Comparison of ENCODE assay signal across 17 cellular contexts in genomic region chr6:14656676-14657075, GRCh38.
DNase-seq lines count a peak whose midpoint lies in the region; ATAC-seq and TF ChIP-seq lines count a peak whose summit lies in the region.
"Had no signal": no experiment of that assay in that cellular context is flagged by ENCODE, and none has a peak within 500 bp of the region (broad histone marks: within the 10 kb centered on the region; RNA-seq: fewer than 3 reads in every experiment).

No MANE protein-coding gene starts in this region.

- intact Hi-C loops in CD8-positive, alpha-beta T cell (cut with DNase I, micrococcal nuclease): loop anchor here in 1 of 2 experiments (10.0 kb wide), 1 partner anchor 442 kb away; no protein-coding TSS in a partner anchor
- intact Hi-C loops in naive thymus-derived CD4-positive, alpha-beta T cell (cut with micrococcal nuclease): loop anchor here in 1 of 2 donors (1.0 to 5.0 kb wide), 2 partner anchors 21 to 204 kb away; no protein-coding TSS in a partner anchor
- intact Hi-C loops in MCF 10A (cut with micrococcal nuclease): no loop called here

- peak overlapping the region; percentile 67 for H3K4me2 ChIP-seq in MM.1S (ENCODE audit: low read depth, low read length)

- H3K4me3 Mint-ChIP-seq in CD8-positive, alpha-beta T cell: no peak overlapping the region
- H3K4me3 Mint-ChIP-seq in T-cell (no peak overlapping the region), MCF 10A (ENCODE audit: unreplicated experiment) (no peak overlapping the region)
- H3K4me3 Mint-ChIP-seq in naive thymus-derived CD4-positive, alpha-beta T cell: peak overlapping the region in 4 of 10 donors; percentile 12 to 51 (median 28)
- H3K4me3 Mint-ChIP-seq: T-helper 1 cell treated with Interleukin-12 subunit alpha and Interleukin-12 subunit beta and Interleukin-4 antibody, amounts not matched to agents 30 μg/mL and 1 μg/mL, for 36 hours had no signal

- no peaks in the 10 kb centered on the region for H3K36me3 Mint-ChIP-seq in CD8-positive, alpha-beta T cell
- no peaks in the 10 kb centered on the region for H3K36me3 Mint-ChIP-seq in T-cell
- peaks cover 0 to 10% (median 0%) of the 10 kb centered on the region in 5 donors for H3K36me3 Mint-ChIP-seq in naive thymus-derived CD4-positive, alpha-beta T cell
- H3K36me3 Mint-ChIP-seq in MCF 10A (ENCODE audit: insufficient read depth, unreplicated experiment): no peaks in the 10 kb centered on the region
- H3K36me3 Mint-ChIP-seq: CD8-positive, alpha-beta memory T cell had no signal

- no peaks in the 10 kb centered on the region for H3K27me3 Mint-ChIP-seq in CD8-positive, alpha-beta T cell (ENCODE audit: low read depth)
- H3K27me3 Mint-ChIP-seq in T-cell (no peaks in the 10 kb centered on the region), MCF 10A (ENCODE audit: insufficient read depth, unreplicated experiment) (no peaks in the 10 kb centered on the region)
- H3K27me3 Mint-ChIP-seq in naive thymus-derived CD4-positive, alpha-beta T cell: peaks cover 0 to 23% (median 0%) of the 10 kb centered on the region in 5 donors
- H3K27me3 Mint-ChIP-seq: progenitor cell of endocrine pancreas had no signal

- H3K9me2 ChIP-seq in MM.1S (replicated peaks; ENCODE audit: insufficient read depth, low read length): no peaks in the 10 kb centered on the region

- peak overlapping the region; percentile 58; the same call in 1 of the 2 replicates for H2AFZ ChIP-seq in MM.1S (ENCODE audit: low read length)

- H4K20me1 ChIP-seq in MM.1S (ENCODE audit: insufficient read depth, low read length): no peaks in the 10 kb centered on the region

- peaks cover 20% of the 10 kb centered on the region for H3K4me1 ChIP-seq in CD8-positive, alpha-beta T cell (ENCODE audit: insufficient read depth, low read length)
- H3K4me1 ChIP-seq in MM.1S (ENCODE audit: low read length): peaks cover 72% of the 10 kb centered on the region
- peaks cover 0 to 36% of the 10 kb centered on the region in 2 donors for H3K4me1 ChIP-seq in naive thymus-derived CD4-positive, alpha-beta T cell (ENCODE audit: control insufficient read depth in 2 of 2, insufficient read depth in 2 of 2, low read length in 2 of 2)
- H3K4me1 ChIP-seq: breast epithelium, HAP-1 had no signal

- ATAC-seq in CD8-positive, alpha-beta T cell: no peak
- ATAC-seq in T-cell (replicated peaks in 1 of 4): no peak
- no peak for ATAC-seq in naive thymus-derived CD4-positive, alpha-beta T cell
- ATAC-seq in activated CD4-positive, CD25-positive, alpha-beta regulatory T cell treated with anti-CD3 and anti-CD28 coated beads, Interleukin-2, amount 50 U/mL, for 24 hours: no peak
- ATAC-seq in HG02970 (IDR thresholded peaks at IDR 0.05; ENCODE audit: low FRiP score, unreplicated experiment): no peak

- no peaks in the 10 kb centered on the region for H3K9me3 ChIP-seq in CD8-positive, alpha-beta T cell (ENCODE audit: low read length)
- no peaks in the 10 kb centered on the region for H3K9me3 ChIP-seq in MM.1S (replicated peaks; ENCODE audit: insufficient read depth, low read length)
- H3K9me3 ChIP-seq in naive thymus-derived CD4-positive, alpha-beta T cell (ENCODE audit: control insufficient read depth in 2 of 3, low read length in 3 of 3): no peaks in the 10 kb centered on the region
- H3K9me3 ChIP-seq: breast epithelium, HAP-1 had no signal

- H3F3A ChIP-seq in MM.1S (ENCODE audit: insufficient read depth, low read length): peaks cover 35% of the 10 kb centered on the region

- no peak overlapping the region for H3K27ac ChIP-seq in CD8-positive, alpha-beta T cell (ENCODE audit: low read depth, low read length)
- peak overlapping the region; percentile 90; the same call in 1 of the 2 replicates for H3K27ac ChIP-seq in MM.1S (ENCODE audit: low read length)
- no peak overlapping the region for H3K27ac ChIP-seq in naive thymus-derived CD4-positive, alpha-beta T cell (ENCODE audit: low read depth, low read length)
- H3K27ac ChIP-seq: breast epithelium had no signal

- BruUV-seq in MCF 10A (replicated peaks; lab: Mats Ljungman, UMichigan): no TSS peak

- H3K27ac Mint-ChIP-seq in CD8-positive, alpha-beta T cell: peak overlapping the region; percentile 29
- H3K27ac Mint-ChIP-seq in T-cell: peak overlapping the region; percentile 40 to 82
- H3K27ac Mint-ChIP-seq in naive thymus-derived CD4-positive, alpha-beta T cell: peak overlapping the region in 7 of 9 donors; percentile 29 to 78 (median 57)
- H3K27ac Mint-ChIP-seq in MCF 10A (ENCODE audit: low read depth, unreplicated experiment): no peak overlapping the region
- H3K27ac Mint-ChIP-seq: progenitor cell of endocrine pancreas; T-helper 1 cell treated with Interleukin-12 subunit alpha and Interleukin-12 subunit beta and Interleukin-4 antibody, amounts not matched to agents 30 μg/mL and 1 μg/mL, for 36 hours had no signal

- no peaks in the 10 kb centered on the region for H3K79me2 ChIP-seq in MM.1S (ENCODE audit: low read length)

- POLR2A ChIA-PET in CD8-positive, alpha-beta T cell (lab: Charles Lee): interaction anchor here (1.5 kb wide), 1 partner anchor 15 kb away, joined by 3 read pairs; no protein-coding TSS in a partner anchor
- POLR2A ChIA-PET in T-cell (lab: Charles Lee) (no interaction called here), MCF 10A (lab: Yijun Ruan, JAX) (interaction anchor here (0.6 to 1.2 kb wide), 2 partner anchors 15 to 168 kb away, joined by 4 read pairs; no protein-coding TSS in a partner anchor)
- POLR2A ChIA-PET in naive thymus-derived CD4-positive, alpha-beta T cell (lab: Charles Lee): no interaction called here

- no peaks in the 10 kb centered on the region for H3K36me3 ChIP-seq in CD8-positive, alpha-beta T cell (ENCODE audit: insufficient read depth, low read length)
- no peaks in the 10 kb centered on the region for H3K36me3 ChIP-seq in MM.1S (replicated peaks; ENCODE audit: insufficient read depth, low read length)
- no peaks in the 10 kb centered on the region for H3K36me3 ChIP-seq in naive thymus-derived CD4-positive, alpha-beta T cell (ENCODE audit: control insufficient read depth in 2 of 3, insufficient read depth in 3 of 3, low read length in 3 of 3)
- H3K36me3 ChIP-seq: breast epithelium, HAP-1 had no signal

- CTCF ChIA-PET in CD8-positive, alpha-beta T cell (lab: Charles Lee): interaction anchor here (1.2 kb wide), 1 partner anchor 11 kb away, joined by 3 read pairs; no protein-coding TSS in a partner anchor
- CTCF ChIA-PET in T-cell (lab: Charles Lee) (interaction anchor here in 1 of 2 donors (0.6 to 1.1 kb wide), 2 partner anchors 39 to 862 kb away, joined by 3 read pairs; no protein-coding TSS in a partner anchor), MCF 10A (lab: Yijun Ruan, JAX) (interaction anchor here (0.6 kb wide), 1 partner anchor 499 kb away, joined by 3 read pairs; no protein-coding TSS in a partner anchor)
- CTCF ChIA-PET in naive thymus-derived CD4-positive, alpha-beta T cell (lab: Charles Lee): interaction anchor here (0.6 kb wide), 1 partner anchor 44 kb away, joined by 3 read pairs; no protein-coding TSS in a partner anchor

- H3K27me3 ChIP-seq in CD8-positive, alpha-beta T cell (ENCODE audit: insufficient read depth, low read length): no peaks in the 10 kb centered on the region
- no peaks in the 10 kb centered on the region for H3K27me3 ChIP-seq in MM.1S (replicated peaks; ENCODE audit: insufficient read depth, low read length)
- H3K27me3 ChIP-seq in naive thymus-derived CD4-positive, alpha-beta T cell (ENCODE audit: control insufficient read depth in 2 of 2, insufficient read depth in 2 of 2, low read length in 2 of 2): no peaks in the 10 kb centered on the region
- H3K27me3 ChIP-seq: breast epithelium had no signal

- H3K9me3 Mint-ChIP-seq in CD8-positive, alpha-beta T cell: no peaks in the 10 kb centered on the region
- no peaks in the 10 kb centered on the region for H3K9me3 Mint-ChIP-seq in T-cell
- peaks cover 0 to 1% (median 0%) of the 10 kb centered on the region in 11 donors for H3K9me3 Mint-ChIP-seq in naive thymus-derived CD4-positive, alpha-beta T cell
- no peaks in the 10 kb centered on the region for H3K9me3 Mint-ChIP-seq in MCF 10A (ENCODE audit: unreplicated experiment)
- H3K9me3 Mint-ChIP-seq: CD8-positive, alpha-beta memory T cell had no signal

- no peak for DNase-seq in CD8-positive, alpha-beta T cell
- DNase-seq in MM.1S: no peak
- DNase-seq in T-cell: no peak
- no peak for DNase-seq in naive thymus-derived CD4-positive, alpha-beta T cell
- no peak for DNase-seq in MCF 10A (ENCODE audit: unreplicated experiment)
- DNase-seq: activated gamma-delta T cell; CD8-positive, alpha-beta memory T cell; effector CD8-positive, alpha-beta T cell; hippocampal formation; left cardiac atrium; NCI-H345 had no signal

- H3K4me3 ChIP-seq in CD8-positive, alpha-beta T cell (ENCODE audit: low read depth, low read length): no peak overlapping the region
- peak overlapping the region; percentile 46; the same call in 1 of the 2 replicates for H3K4me3 ChIP-seq in MM.1S (ENCODE audit: low read length)
- H3K4me3 ChIP-seq in naive thymus-derived CD4-positive, alpha-beta T cell (ENCODE audit: low read length): no peak overlapping the region
- H3K4me3 ChIP-seq: breast epithelium, HAP-1 had no signal

- TF ChIP-seq CTCF in CD8-positive, alpha-beta T cell (IDR thresholded peaks at IDR 0.05): no peak
- TF ChIP-seq CTCF in MM.1S (IDR thresholded peaks at IDR 0.05; ENCODE audit: low read length): no peak
- TF ChIP-seq CTCF in MCF 10A (IDR thresholded peaks at IDR 0.05; ENCODE audit: unreplicated experiment): no peak

- peak overlapping the region; percentile 58; the same call in 1 of the 2 replicates for H3K9ac ChIP-seq in MM.1S (ENCODE audit: low read length)

- H3K4me1 Mint-ChIP-seq in CD8-positive, alpha-beta T cell (ENCODE audit: low read depth): peaks cover 21% of the 10 kb centered on the region
- peaks cover 30 to 40% (median 35%) of the 10 kb centered on the region in 3 donors for H3K4me1 Mint-ChIP-seq in T-cell
- H3K4me1 Mint-ChIP-seq in naive thymus-derived CD4-positive, alpha-beta T cell: peaks cover 23 to 40% (median 35%) of the 10 kb centered on the region in 7 donors
- H3K4me1 Mint-ChIP-seq in MCF 10A (ENCODE audit: insufficient read depth, unreplicated experiment): peaks cover 6% of the 10 kb centered on the region

Comparison
In these comparisons a context has a peak if more than half of its experiments do, and no peak if none do; other contexts are left out.
1. POLR2A ChIA-PET loops: an anchor here in CD8-positive, alpha-beta T cell (1.5 kb wide) and MCF 10A (0.6 to 1.2 kb wide); none called in T-cell and naive thymus-derived CD4-positive, alpha-beta T cell.